Comparison of ENCODE assay signal across 10 cellular contexts in the genomic region with DNA sequence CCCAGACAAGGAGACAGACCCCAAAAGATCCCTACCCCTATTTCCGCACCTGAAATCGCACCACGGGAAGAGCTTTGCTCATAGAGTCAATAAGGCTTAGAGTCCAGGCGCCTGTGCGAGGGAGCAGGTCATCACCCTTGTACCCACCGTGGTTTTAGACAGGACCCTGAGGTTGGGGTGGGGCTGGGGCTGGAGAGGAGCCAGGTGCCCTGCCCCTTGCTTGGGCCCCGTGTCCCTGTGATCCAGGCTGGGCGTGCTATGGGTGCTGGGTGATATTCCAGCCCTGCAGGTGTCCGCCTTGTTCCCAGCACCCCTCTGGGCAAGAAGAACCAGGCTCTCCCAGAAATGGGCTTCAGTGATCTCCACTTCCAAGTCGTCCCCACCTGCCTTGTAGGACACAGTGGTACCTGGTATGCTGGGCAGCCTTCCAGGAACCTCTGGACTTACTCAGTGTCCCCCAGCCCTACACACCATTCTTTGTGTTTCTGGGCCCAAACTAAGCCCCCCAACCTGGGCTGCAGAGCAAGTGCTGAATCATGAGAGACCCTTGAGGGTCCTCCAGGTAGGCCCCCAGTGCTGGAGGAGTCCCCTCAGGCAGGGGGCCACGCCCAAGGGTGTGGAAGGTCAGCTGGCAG. TPM values are rescaled to one million over a fixed set of nuclear protein-coding genes. Genes with fewer than 3 reads are reported as not detected.
DNase-seq lines count a peak whose midpoint lies in the region; ATAC-seq and TF ChIP-seq lines count a peak whose summit lies in the region.
"Had no signal": no experiment of that assay in that cellular context is flagged by ENCODE, and none has a peak within 500 bp of the region (broad histone marks: within the 10 kb centered on the region; RNA-seq: fewer than 3 reads in every experiment).

No MANE protein-coding gene starts in this region.

- H3K36me3 ChIP-seq in right lobe of liver (no peaks in the 10 kb centered on the region), stomach smooth muscle (ENCODE audit: control insufficient read depth in 2 of 2, insufficient read depth in 2 of 2, low read length in 2 of 2) (peaks cover 0 to 4% of the 10 kb centered on the region in 2 donors)
- H3K36me3 ChIP-seq: neutrophil had no signal

- no peak for TF ChIP-seq CTCF in right lobe of liver (IDR thresholded peaks at IDR 0.05)
- no peak for TF ChIP-seq CTCF in Calu3 (IDR thresholded peaks at IDR 0.05; ENCODE audit: unreplicated experiment)

- H3K4me3 Mint-ChIP-seq in Calu3 (ENCODE audit: low read depth, unreplicated experiment), result no peak overlapping the region

- H3K4me3 ChIP-seq in right lobe of liver, result peak overlapping the region; percentile 32 to 44 (median 44)
- H3K4me3 ChIP-seq in stomach smooth muscle (ENCODE audit: low read length in 2 of 2), result peak overlapping the region; percentile 11 to 93

- CTCF ChIA-PET in Calu3 (lab: Charles Lee), result interaction anchor here (1.3 kb wide), 1 partner anchor 17 kb away, joined by 4 read pairs; no protein-coding TSS in a partner anchor

- H3K9me3 ChIP-seq in right lobe of liver (no peaks in the 10 kb centered on the region), stomach smooth muscle (ENCODE audit: control insufficient read depth in 2 of 2, low read length in 2 of 2) (no peaks in the 10 kb centered on the region)
- H3K9me3 ChIP-seq: neutrophil had no signal

- H3K27ac ChIP-seq in caudate nucleus (ENCODE audit: low read depth, low read length) (peak overlapping the region; percentile 87), right lobe of liver (peak overlapping the region; percentile 76 to 99 (median 86)), stomach smooth muscle (ENCODE audit: low read length) (peak overlapping the region; percentile 93)
- H3K27ac ChIP-seq: neutrophil had no signal

- intact Hi-C loops in right lobe of liver (cut with DNase I), result no loop called here
- intact Hi-C loops in Calu3 (cut with micrococcal nuclease; ENCODE audit: unreplicated experiment), result no loop called here

- H3K27ac Mint-ChIP-seq in Calu3 (ENCODE audit: unreplicated experiment), result no peak overlapping the region

- peaks cover under 1% of the 10 kb centered on the region for H3K4me1 Mint-ChIP-seq in Calu3 (ENCODE audit: low read depth, unreplicated experiment)

- H3K4me1 ChIP-seq in right lobe of liver, result peaks cover 0 to 73% (median 43%) of the 10 kb centered on the region in 4 donors
- H3K4me1 ChIP-seq in stomach smooth muscle (ENCODE audit: control insufficient read depth, insufficient read depth, low read length), result peaks cover 77% of the 10 kb centered on the region

- TF ChIP-seq POLR2A in right lobe of liver (IDR thresholded peaks at IDR 0.05), result no peak

- H3K9me3 Mint-ChIP-seq in Calu3 (ENCODE audit: low read depth, unreplicated experiment), result no peaks in the 10 kb centered on the region

- no peaks in the 10 kb centered on the region for H3K27me3 Mint-ChIP-seq in Calu3 (ENCODE audit: unreplicated experiment)

- peak; percentile 15 for DNase-seq in NAMALWA (ENCODE audit: low spot score)
- DNase-seq in caudate nucleus (lab: John Stamatoyannopoulos, UW), result no peak
- DNase-seq in right lobe of liver, result peak; percentile 54 to 76 (median 75)
- no peak for DNase-seq in mesenteric fat pad (ENCODE audit: low spot score)
- DNase-seq in Calu3, result no peak
- no peak for DNase-seq in pons (ENCODE audit: low spot score)
- DNase-seq in DMS 273 (lab: John Stamatoyannopoulos, UW; ENCODE audit: unreplicated experiment), result no peak
- DNase-seq: NCI-H1930 had no signal

- WGBS in right lobe of liver (ENCODE audit: insufficient coverage, low coverage, low lambda C conversion rate, missing lambda C conversion rate), result 49% methylated on average over 5 of the region's 11 CpGs

- no TSS peak for BruUV-seq in Calu3 (replicated peaks; lab: Mats Ljungman, UMichigan)

- no peaks in the 10 kb centered on the region for H3K27me3 ChIP-seq in right lobe of liver
- no peaks in the 10 kb centered on the region for H3K27me3 ChIP-seq in stomach smooth muscle (ENCODE audit: control insufficient read depth in 1 of 2, insufficient read depth in 2 of 2, low read length in 2 of 2)

- H3K9ac ChIP-seq in stomach smooth muscle (ENCODE audit: low read length in 2 of 2), result peak overlapping the region; percentile 29 to 32

- peaks cover 23% of the 10 kb centered on the region for H3K36me3 Mint-ChIP-seq in Calu3 (ENCODE audit: insufficient read depth, unreplicated experiment)

- peak in 3 of 4 donors; percentile 1 to 4 (median 2) for ATAC-seq in right lobe of liver

RNA-seq across cellular contexts. Expression of gene CD81, which starts 4.5 kb away (rescaled TPM):
- total RNA-seq in right lobe of liver, result 100 to 1,000 TPM; 433 to 721 (median 528) TPM
- total RNA-seq in mesenteric fat pad, result 723 TPM
- 283 and 310 TPM in 2 replicates for total RNA-seq in Calu3 (2022)

RNA-seq across cellular contexts. Expression of gene TSSC4, which starts 18.9 kb away (rescaled TPM):
- total RNA-seq in right lobe of liver (10 to 100 TPM; 17.6 to 27.0 (median 19.5) TPM), mesenteric fat pad (55.2 TPM), Calu3 (2022) (49.4 and 51.9 TPM in 2 replicates)

Comparison
In these comparisons a context has a peak if more than half of its experiments do, and no peak if none do; other contexts are left out.
1. DNase-seq: peak in NAMALWA (single experiment) and right lobe of liver (3 of 3); none in caudate nucleus (0 of 61), mesenteric fat pad (single experiment), Calu3 (single experiment), pons (single experiment) and DMS 273 (single experiment).
2. Peak in every context shown above with its lines, with median percentiles within 50 percentile points of each other: H3K27ac ChIP-seq.